ENCODE assay signal across 13 cellular contexts in the genomic region with DNA sequence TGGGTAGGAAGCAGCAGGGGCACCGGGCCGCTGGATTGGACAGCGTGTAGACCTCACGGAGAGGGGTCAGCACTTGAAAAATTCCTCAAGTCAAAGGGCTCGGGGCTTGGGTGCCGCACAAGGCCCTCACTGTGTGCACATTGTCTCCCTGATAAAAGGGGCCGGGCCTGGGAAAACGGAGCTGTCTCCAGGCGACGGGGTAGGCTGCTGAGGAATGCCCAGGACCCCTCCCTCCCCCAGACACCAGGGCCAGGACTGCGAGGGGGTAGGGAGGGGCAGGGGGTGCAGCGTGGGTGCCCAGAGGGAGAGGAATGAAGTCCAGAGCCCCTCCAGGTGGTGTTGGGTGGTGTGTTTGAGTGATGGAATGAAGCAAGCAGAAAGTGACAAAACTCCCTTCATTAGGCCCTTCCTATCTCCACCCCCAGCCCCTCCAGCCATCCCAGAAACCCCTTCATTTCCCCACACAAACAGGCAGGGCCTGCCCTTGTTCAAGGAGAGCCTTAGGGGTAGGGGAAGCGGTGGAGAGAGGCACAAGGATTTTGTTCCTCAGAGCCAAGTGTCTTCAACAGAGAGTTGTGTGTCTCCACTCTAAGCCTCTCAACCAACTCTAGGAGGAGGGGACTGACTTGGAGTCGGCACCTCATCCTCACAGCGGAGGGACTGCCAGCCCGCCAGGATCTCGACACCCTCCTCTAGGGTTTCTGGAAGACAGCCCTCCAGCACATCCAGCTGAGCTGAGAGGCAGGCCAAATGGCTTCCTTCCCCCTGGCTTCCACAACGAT.
DNase-seq lines count a peak whose midpoint lies in the region; ATAC-seq and TF ChIP-seq lines count a peak whose summit lies in the region.
"Had no signal": no experiment of that assay in that cellular context is flagged by ENCODE, and none has a peak within 500 bp of the region (broad histone marks: within the 10 kb centered on the region; RNA-seq: fewer than 3 reads in every experiment).

No MANE protein-coding gene starts in this region.

- H3K79me2 ChIP-seq in mammary epithelial cell (ENCODE audit: insufficient read depth, low read length): no peaks in the 10 kb centered on the region

- H3K27ac ChIP-seq in mammary epithelial cell (ENCODE audit: insufficient read depth, low read depth, low read length): no peak overlapping the region
- H3K27ac ChIP-seq: pancreas, SJSA1 had no signal

- peaks cover 42% of the 10 kb centered on the region for H3K4me1 ChIP-seq in mammary epithelial cell (ENCODE audit: insufficient read depth, low read length)
- H3K4me1 ChIP-seq: pancreas had no signal

- H3K4me2 ChIP-seq in mammary epithelial cell (ENCODE audit: insufficient read depth, low read depth, low read length): no peak overlapping the region

- DNase-seq in mammary epithelial cell: no peak
- peak; percentile 45 for DNase-seq in left ventricle myocardium superior
- peak in 51 of 56 donors; percentile 18 to 81 (median 53) for DNase-seq in nucleus accumbens (lab: John Stamatoyannopoulos, UW)
- DNase-seq in stimulated activated CD4-positive, alpha-beta T cell treated with anti-CD3 and anti-CD28 coated beads, Interleukin-4, amount 100 ng/mL, for 24 hours: no peak
- DNase-seq in activated CD4-positive, alpha-beta T cell treated with anti-CD3 and anti-CD28 coated beads, Interleukin-2, amount 50 U/mL, for 4 hours: no peak
- DNase-seq: activated CD4-positive, alpha-beta T cell treated with anti-CD3 and anti-CD28 coated beads for 36 hours; NCI-H1694; pancreas; stimulated activated CD4-positive, alpha-beta T cell treated with anti-CD3 and anti-CD28 coated beads, Interleukin-12 subunit alpha, Interleukin-12 subunit beta, amount 100 ng/mL, for 4 hours; T-helper 9 cell had no signal

- H4K20me1 ChIP-seq in mammary epithelial cell (ENCODE audit: insufficient read depth, low read length): no peaks in the 10 kb centered on the region

- whole genome bisulfite sequencing in mammary epithelial cell (ENCODE audit: low coverage, missing lambda C conversion rate): 71% methylated on average over 6 of the region's 18 CpGs

- in situ Hi-C loops in mammary epithelial cell (cut with MboI; ENCODE audit: low sequenced_read_pairs in 2 of 2): loop anchor here (10.0 to 25.0 kb wide), 2 partner anchors 179 to 332 kb away; no protein-coding TSS in a partner anchor

- dilution Hi-C loops in mammary epithelial cell (cut with HindIII; ENCODE audit: low sequenced_read_pairs): no loop called here

- no TSS peak for BruUV-seq in mammary epithelial cell (replicated peaks; lab: Mats Ljungman, UMichigan)

- H3K9me3 ChIP-seq in mammary epithelial cell (replicated peaks; ENCODE audit: insufficient read depth, low read length): no peaks in the 10 kb centered on the region
- H3K9me3 ChIP-seq: pancreas, SJSA1 had no signal

- CTCF ChIA-PET in mammary epithelial cell (lab: Charles Lee; ENCODE audit: low non-redundant PET): interaction anchor here (0.5 kb wide), 1 partner anchor 208 kb away, joined by 9 read pairs; no protein-coding TSS in a partner anchor

- TF ChIP-seq CTCF in mammary epithelial cell (conservative IDR thresholded peaks at IDR 0.05 in 1 of 2, IDR thresholded peaks at IDR 0.05 in 1 of 2; ENCODE audit: extremely low read depth in 1 of 2, insufficient read depth in 1 of 2, low read depth in 1 of 2, low read length in 2 of 2): no peak

- no peak overlapping the region for H3K4me3 ChIP-seq in mammary epithelial cell (replicated peaks in 1 of 3; ENCODE audit: insufficient read depth in 1 of 3, low read depth in 2 of 3, low read length in 3 of 3)
- H3K4me3 ChIP-seq: pancreas, SJSA1 had no signal

- no peaks in the 10 kb centered on the region for H3K36me3 ChIP-seq in mammary epithelial cell (ENCODE audit: insufficient read depth, low read length)
- H3K36me3 ChIP-seq: pancreas, SJSA1 had no signal

- H2AFZ ChIP-seq in mammary epithelial cell (ENCODE audit: low read depth, low read length): peak overlapping the region; percentile 36

- intact Hi-C loops in mammary epithelial cell (cut with micrococcal nuclease): no loop called here
- intact Hi-C loops in left ventricle myocardium superior (cut with micrococcal nuclease): no loop called here

- H3K9ac ChIP-seq in mammary epithelial cell (ENCODE audit: insufficient read depth, low read length): no peak overlapping the region

- ATAC-seq in left ventricle myocardium superior (peak; percentile 28), HG03139 (IDR thresholded peaks at IDR 0.05; ENCODE audit: unreplicated experiment) (no peak), GM18520 (IDR thresholded peaks at IDR 0.05; ENCODE audit: unreplicated experiment) (no peak)
- ATAC-seq: activated CD4-positive, alpha-beta T cell treated with anti-CD3 and anti-CD28 coated beads for 36 hours; pancreas had no signal

- no peaks in the 10 kb centered on the region for H3K27me3 ChIP-seq in mammary epithelial cell (ENCODE audit: insufficient read depth, low read length)
- H3K27me3 ChIP-seq: pancreas, SJSA1 had no signal

Comparison
In these comparisons a context has a peak if more than half of its experiments do, and no peak if none do; other contexts are left out.
1. DNase-seq: peak in left ventricle myocardium superior (single experiment) and nucleus accumbens (51 of 56); none in mammary epithelial cell (single experiment), stimulated activated CD4-positive, alpha-beta T cell treated with anti-CD3 and anti-CD28 coated beads, Interleukin-4, amount 100 ng/mL, for 24 hours (single experiment) and activated CD4-positive, alpha-beta T cell treated with anti-CD3 and anti-CD28 coated beads, Interleukin-2, amount 50 U/mL, for 4 hours (0 of 2).